In genomic region chr11:31798057-31799035, GRCh38 we compare ENCODE assay signal across 10 cellular contexts. TPM values are rescaled to one million over a fixed set of nuclear protein-coding genes. Genes with fewer than 3 reads are reported as not detected.
DNase-seq lines count a peak whose midpoint lies in the region; ATAC-seq, FAIRE-seq and TF ChIP-seq lines count a peak whose summit lies in the region.
"Had no signal": no experiment of that assay in that cellular context is flagged by ENCODE, and none has a peak within 500 bp of the region (broad histone marks: within the 10 kb centered on the region; RNA-seq: fewer than 3 reads in every experiment).

No MANE protein-coding gene starts in this region.

- WGBS in ovary, 3 donors = 4 to 8% (median 5%) methylated on average over 44 to 49 of the region's 49 CpGs

- no peak overlapping the region for H2AFZ ChIP-seq in osteoblast (ENCODE audit: low read length)

- no peaks in the 10 kb centered on the region for H3K9me3 ChIP-seq in osteoblast (ENCODE audit: low read depth, low read length)
- no peaks in the 10 kb centered on the region for H3K9me3 ChIP-seq in ovary

- H3K36me3 ChIP-seq in osteoblast (ENCODE audit: insufficient read depth, low read length) = no peaks in the 10 kb centered on the region
- H3K36me3 ChIP-seq in ovary = no peaks in the 10 kb centered on the region

- peak overlapping the region; percentile 60 for H3K4me2 ChIP-seq in osteoblast (ENCODE audit: insufficient read depth, low read length)

- TF ChIP-seq EP300 in ovary (IDR thresholded peaks at IDR 0.05) = no peak

- no peak for FAIRE-seq in GM12891 (lab: Jason Lieb, UNC)
- no peak for FAIRE-seq in RCC 7860 (lab: Jason Lieb, UNC)
- FAIRE-seq: H54 had no signal

- H3K4me3 ChIP-seq in osteoblast (ENCODE audit: insufficient read depth, low read length) = peak overlapping the region; percentile 22
- no peak overlapping the region for H3K4me3 ChIP-seq in ovary

- peak; percentile 30 for TF ChIP-seq CTCF in osteoblast (IDR thresholded peaks at IDR 0.05; ENCODE audit: extremely low read depth, low read depth, low read length)
- no peak for TF ChIP-seq CTCF in ovary (IDR thresholded peaks at IDR 0.05)

- peak; percentile 73 for ATAC-seq in HG03025 (IDR thresholded peaks at IDR 0.05; ENCODE audit: low FRiP score, unreplicated experiment)

- peaks cover under 1% of the 10 kb centered on the region for H4K20me1 ChIP-seq in osteoblast (ENCODE audit: insufficient read depth, low read length)

- H3K27me3 ChIP-seq in osteoblast (ENCODE audit: insufficient read depth, low read length) = peaks cover 82% of the 10 kb centered on the region
- H3K27me3 ChIP-seq in ovary = peaks cover 3% of the 10 kb centered on the region

- peaks cover 7% of the 10 kb centered on the region for H3K4me1 ChIP-seq in osteoblast (ENCODE audit: insufficient read depth, low read length)
- H3K4me1 ChIP-seq in ovary (ENCODE audit: insufficient read depth) = no peaks in the 10 kb centered on the region

- no peak for DNase-seq in GM12891 (ENCODE audit: insufficient read length, low spot score)
- DNase-seq in ecto neural progenitor cell (ENCODE audit: low spot score) = peak; percentile 91
- DNase-seq in osteoblast (ENCODE audit: insufficient read length, low spot score, missing footprints) = peak; percentile 83
- DNase-seq in globus pallidus (ENCODE audit: low spot score) = no peak
- DNase-seq in RCC 7860 (ENCODE audit: low spot score) = no peak
- no peak for DNase-seq in LoVo (ENCODE audit: low spot score)
- no peak for DNase-seq in ovary

- H3K79me2 ChIP-seq in osteoblast (ENCODE audit: insufficient read depth, low read length) = no peaks in the 10 kb centered on the region

- intact Hi-C loops in ovary (cut with DNase I) = no loop called here

- no peak overlapping the region for H3K27ac ChIP-seq in osteoblast (ENCODE audit: low read depth, low read length)
- no peak overlapping the region for H3K27ac ChIP-seq in ovary

- TF ChIP-seq POLR2A in GM12891 (IDR thresholded peaks at IDR 0.05; ENCODE audit: low read depth, low read length) (no peak), ovary (IDR thresholded peaks at IDR 0.05) (no peak)

TF ChIP-seq in GM12891, 5 proteins besides CTCF, POLR2A, EP300 and RAD21:
- no peak for TF ChIP-seq PAX5 (IDR thresholded peaks at IDR 0.05; ENCODE audit: insufficient read depth, low read length, severe bottlenecking)
- TF ChIP-seq SPI1 (IDR thresholded peaks at IDR 0.05; ENCODE audit: low read depth, low read length) = peak; percentile 24; the same call in 1 of the 2 replicates
- TF ChIP-seq POU2F2 (IDR thresholded peaks at IDR 0.05; ENCODE audit: low read depth, low read length) = no peak
- TF ChIP-seq POLR2AphosphoS5 (IDR thresholded peaks at IDR 0.05; ENCODE audit: low read depth, low read length) = no peak

RNA-seq across cellular contexts. Expression of gene PAX6, which starts 12.8 kb away (rescaled TPM):
- polyA plus RNA-seq in GM12891 (2012; ENCODE audit: low read depth, missing spikeins) = not detected
- total RNA-seq in osteoblast = under 0.01 and 0.36 TPM in 2 replicates
- total RNA-seq in ovary = not detected
- polyA plus RNA-seq in ovary = not detected
- total RNA-seq: OCI-LY7 had no signal

Comparison
In these comparisons a context has a peak if more than half of its experiments do, and no peak if none do; other contexts are left out.
1. DNase-seq: peak in ecto neural progenitor cell (single experiment) and osteoblast (single experiment); none in GM12891 (single experiment), globus pallidus (single experiment), RCC 7860 (single experiment), LoVo (single experiment) and ovary (0 of 5).